ENCODE assay signal across 22 cellular contexts in genomic region chr9:107989544-107989943, GRCh38.
DNase-seq lines count a peak whose midpoint lies in the region; ATAC-seq and TF ChIP-seq lines count a peak whose summit lies in the region.
"Had no signal": no experiment of that assay in that cellular context is flagged by ENCODE, and none has a peak within 500 bp of the region (broad histone marks: within the 10 kb centered on the region; RNA-seq: fewer than 3 reads in every experiment).

No MANE protein-coding gene starts in this region.

- no peak overlapping the region for H3K4me3 ChIP-seq in epithelial cell of esophagus (ENCODE audit: low read length)
- no peak overlapping the region for H3K4me3 ChIP-seq in lung
- H3K4me3 ChIP-seq in aorta (ENCODE audit: low read length in 2 of 2): no peak overlapping the region
- H3K4me3 ChIP-seq: PC-9, thoracic aorta had no signal

- H3K4me1 Mint-ChIP-seq in activated CD4-positive, alpha-beta T cell treated with anti-CD3 and anti-CD28 coated beads, Interleukin-2, amount 10 ng/mL, durations not matched to agents 7 days and 5 days: no peaks in the 10 kb centered on the region
- H3K4me1 Mint-ChIP-seq: activated CD8-positive, alpha-beta memory T cell treated with anti-CD3 and anti-CD28 coated beads, Interleukin-2, amount 10 ng/mL, durations not matched to agents 7 days and 5 days; brain; WTC11 had no signal

- no peaks in the 10 kb centered on the region for H3K4me1 ChIP-seq in lung (ENCODE audit: control insufficient read depth in 2 of 2, insufficient read depth in 2 of 2, low read length in 2 of 2)
- no peaks in the 10 kb centered on the region for H3K4me1 ChIP-seq in aorta (ENCODE audit: control insufficient read depth in 1 of 2, insufficient read depth in 2 of 2, low read length in 2 of 2)

- CTCF ChIA-PET in activated CD4-positive, alpha-beta T cell treated with anti-CD3 and anti-CD28 coated beads, Interleukin-2, amount 10 ng/mL, durations not matched to agents 7 days and 5 days (lab: Charles Lee): no interaction called here

- H3K27ac Mint-ChIP-seq in activated CD4-positive, alpha-beta T cell treated with anti-CD3 and anti-CD28 coated beads, Interleukin-2, amount 10 ng/mL, durations not matched to agents 7 days and 5 days: no peak overlapping the region
- H3K27ac Mint-ChIP-seq: activated CD8-positive, alpha-beta memory T cell treated with anti-CD3 and anti-CD28 coated beads, Interleukin-2, amount 10 ng/mL, durations not matched to agents 7 days and 5 days; brain; WTC11 had no signal

- intact Hi-C loops in aorta (cut with DNase I): no loop called here

- H3K27me3 ChIP-seq in lung (ENCODE audit: control insufficient read depth, insufficient read depth) (no peaks in the 10 kb centered on the region), aorta (ENCODE audit: control insufficient read depth in 1 of 2, insufficient read depth in 2 of 2, low read length in 1 of 2) (no peaks in the 10 kb centered on the region)

- no peaks in the 10 kb centered on the region for H3K36me3 Mint-ChIP-seq in activated CD4-positive, alpha-beta T cell treated with anti-CD3 and anti-CD28 coated beads, Interleukin-2, amount 10 ng/mL, durations not matched to agents 7 days and 5 days (ENCODE audit: low read depth)
- H3K36me3 Mint-ChIP-seq: activated CD8-positive, alpha-beta memory T cell treated with anti-CD3 and anti-CD28 coated beads, Interleukin-2, amount 10 ng/mL, durations not matched to agents 7 days and 5 days; brain; WTC11 had no signal

- ATAC-seq in lung (ENCODE audit: insufficient read depth, low FRiP score): no peak
- ATAC-seq in aorta (ENCODE audit: low FRiP score): peak; percentile 29
- no peak for ATAC-seq in GM19463 (IDR thresholded peaks at IDR 0.05; ENCODE audit: unreplicated experiment)
- ATAC-seq: activated CD8-positive, alpha-beta memory T cell treated with anti-CD3 and anti-CD28 coated beads, Interleukin-2, amount 10 ng/mL, durations not matched to agents 7 days and 5 days; WTC11 had no signal

- no peaks in the 10 kb centered on the region for H3K9me3 ChIP-seq in lung (ENCODE audit: control insufficient read depth in 2 of 2, insufficient read depth in 1 of 2, low read length in 1 of 2)
- peaks cover 1% of the 10 kb centered on the region for H3K9me3 ChIP-seq in aorta (ENCODE audit: control insufficient read depth, low read length)
- H3K9me3 ChIP-seq: thoracic aorta had no signal

- TF ChIP-seq CTCF in epithelial cell of esophagus (IDR thresholded peaks at IDR 0.05; ENCODE audit: insufficient read depth, low read depth, low read length, missing control alignments) (no peak), lung (IDR thresholded peaks at IDR 0.05; ENCODE audit: control extremely low read depth, extremely low read depth) (no peak)

- H3K4me3 Mint-ChIP-seq in activated CD4-positive, alpha-beta T cell treated with anti-CD3 and anti-CD28 coated beads, Interleukin-2, amount 10 ng/mL, durations not matched to agents 7 days and 5 days: no peak overlapping the region
- H3K4me3 Mint-ChIP-seq: activated CD8-positive, alpha-beta memory T cell treated with anti-CD3 and anti-CD28 coated beads, Interleukin-2, amount 10 ng/mL, durations not matched to agents 7 days and 5 days; brain; WTC11 had no signal

- H3K27ac ChIP-seq in lung (ENCODE audit: low read depth in 1 of 2, low read length in 1 of 2) (peak overlapping the region in 1 of 2 donors; percentile 41), aorta (ENCODE audit: low read depth in 1 of 2, low read length in 2 of 2) (no peak overlapping the region)
- H3K27ac ChIP-seq: 22Rv1, PC-9, thoracic aorta had no signal

- H3K9me3 Mint-ChIP-seq in activated CD4-positive, alpha-beta T cell treated with anti-CD3 and anti-CD28 coated beads, Interleukin-2, amount 10 ng/mL, durations not matched to agents 7 days and 5 days: no peaks in the 10 kb centered on the region
- H3K9me3 Mint-ChIP-seq: brain had no signal

- no peaks in the 10 kb centered on the region for H3K27me3 Mint-ChIP-seq in activated CD4-positive, alpha-beta T cell treated with anti-CD3 and anti-CD28 coated beads, Interleukin-2, amount 10 ng/mL, durations not matched to agents 7 days and 5 days
- H3K27me3 Mint-ChIP-seq: activated CD8-positive, alpha-beta memory T cell treated with anti-CD3 and anti-CD28 coated beads, Interleukin-2, amount 10 ng/mL, durations not matched to agents 7 days and 5 days had no signal

- POLR2A ChIA-PET in activated CD4-positive, alpha-beta T cell treated with anti-CD3 and anti-CD28 coated beads, Interleukin-2, amount 10 ng/mL, durations not matched to agents 7 days and 5 days (lab: Charles Lee): no interaction called here

- 32 to 47% methylated on average over 2 of the region's 2 CpGs for WGBS in lung, 2 donors
- 82 to 84% methylated on average over 2 of the region's 2 CpGs for WGBS in aorta, 2 donors

- DNase-seq in SIG-M5 treated with dmso at 0.1 percent for 504 hours (lab: John Stamatoyannopoulos, UW; ENCODE audit: unreplicated experiment) (peak; percentile 87), SIG-M5 (lab: John Stamatoyannopoulos, UW) (no peak), epithelial cell of esophagus (ENCODE audit: low read depth) (peak; percentile 47), lung (ENCODE audit: low spot score) (peak; percentile 31), aorta (no peak), kidney tubule cell (ENCODE audit: low spot score) (no peak)
- DNase-seq in activated CD4-positive, alpha-beta T cell treated with anti-CD3 and anti-CD28 coated beads, Interleukin-2, amount 10 ng/mL, durations not matched to agents 7 days and 5 days: no peak
- DNase-seq: activated CD8-positive, alpha-beta memory T cell treated with anti-CD3 and anti-CD28 coated beads, Interleukin-2, amount 10 ng/mL, durations not matched to agents 7 days and 5 days; COR-L47; effector CD4-positive, alpha-beta T cell; GDM1; H7; Karpas-422; NCI-H1694; NCI-H510A treated with DMSO at 0.1 percent for 48 hours; stimulated activated CD4-positive, alpha-beta T cell treated with anti-CD3 and anti-CD28 coated beads, Interleukin-1b, Interleukin-23, amount 100 ng/mL, for 48 hours had no signal

- H3K36me3 ChIP-seq in lung (ENCODE audit: control insufficient read depth in 2 of 2, insufficient read depth in 2 of 2, low read length in 2 of 2) (no peaks in the 10 kb centered on the region), aorta (ENCODE audit: control insufficient read depth in 1 of 2, insufficient read depth in 2 of 2, low read length in 1 of 2) (no peaks in the 10 kb centered on the region)
- H3K36me3 ChIP-seq: thoracic aorta had no signal

Comparison
In these comparisons a context has a peak if more than half of its experiments do, and no peak if none do; other contexts are left out.
1. DNase-seq: peak in SIG-M5 treated with dmso at 0.1 percent for 504 hours (single experiment), epithelial cell of esophagus (single experiment) and lung (single experiment); none in SIG-M5 (single experiment), aorta (0 of 2), kidney tubule cell (single experiment) and activated CD4-positive, alpha-beta T cell treated with anti-CD3 and anti-CD28 coated beads, Interleukin-2, amount 10 ng/mL, durations not matched to agents 7 days and 5 days (single experiment).